10 cellular contexts compared by ENCODE assay signal in the genomic region with DNA sequence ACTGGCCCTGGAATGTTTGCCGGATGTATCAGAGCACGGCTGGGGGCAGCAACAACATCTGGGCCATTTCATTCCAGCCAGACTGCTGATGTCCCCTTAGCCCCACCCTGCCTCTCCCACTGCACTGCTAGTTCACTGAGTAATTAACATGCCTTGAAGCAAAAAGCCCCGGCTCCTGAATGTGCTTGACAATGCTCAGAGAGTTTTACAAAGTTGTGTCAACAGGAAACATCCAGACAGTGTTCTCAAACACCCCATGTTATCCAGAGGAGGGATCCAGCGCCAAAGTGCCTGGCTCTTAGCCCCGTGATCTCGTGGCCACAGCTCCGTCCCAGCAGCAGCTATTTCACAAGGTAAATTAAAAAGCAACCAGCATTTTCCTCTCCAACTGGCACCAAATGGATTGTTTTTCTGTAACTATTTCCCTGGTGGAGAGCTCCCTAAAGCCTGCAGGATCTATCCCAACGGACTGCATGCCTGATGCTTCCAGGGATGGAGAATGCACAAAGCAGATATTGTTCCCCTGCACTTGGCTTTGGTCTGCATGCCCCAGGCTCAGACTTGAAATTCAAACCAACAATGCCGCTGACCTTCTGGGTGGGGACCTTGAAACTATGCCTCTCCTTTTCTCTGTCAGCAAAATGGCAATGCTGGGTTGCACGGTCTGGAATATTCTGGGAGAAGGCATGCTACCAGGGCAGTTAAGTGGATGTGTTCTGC.
A peak's percentile ranks its signal among the peaks of the same experiment; 100 is the strongest.
DNase-seq lines count a peak whose midpoint lies in the region; ATAC-seq lines count a peak whose summit lies in the region.
"Had no signal": no experiment of that assay in that cellular context is flagged by ENCODE, and none has a peak within 500 bp of the region (broad histone marks: within the 10 kb centered on the region; RNA-seq: fewer than 3 reads in every experiment).

No MANE protein-coding gene starts in this region.

- no peak overlapping the region for H2AFZ ChIP-seq in trophoblast cell (ENCODE audit: insufficient read depth, low read length, poor library complexity)

- H3K4me1 ChIP-seq in trophoblast cell (ENCODE audit: control insufficient read depth in 1 of 2, insufficient read depth in 2 of 2, low read length in 2 of 2), result peaks cover 7 to 8% of the 10 kb centered on the region in 2 experiments

- peak overlapping the region; percentile 12 for H3K27ac ChIP-seq in trophoblast cell (ENCODE audit: low read depth, low read length)

- no peak overlapping the region for H3K9ac ChIP-seq in trophoblast cell (ENCODE audit: low read length)

- WGBS in trophoblast cell (ENCODE audit: extremely low coverage, insufficient coverage, insufficient read length), result no CpG with 5 or more reads among the region's 10 CpGs

- no peaks in the 10 kb centered on the region for H3K27me3 ChIP-seq in trophoblast cell (ENCODE audit: insufficient read depth, low read length)

- no peak overlapping the region for H2AK5ac ChIP-seq in trophoblast cell (ENCODE audit: low read length)

- no peak overlapping the region for H2BK12ac ChIP-seq in trophoblast cell (ENCODE audit: low read length)

- H3K4ac ChIP-seq in trophoblast cell (ENCODE audit: low read depth, low read length), result no peak overlapping the region

- H3K18ac ChIP-seq in trophoblast cell (ENCODE audit: low read length), result no peak overlapping the region

- H3K4me2 ChIP-seq in trophoblast cell (ENCODE audit: low read length), result peak overlapping the region; percentile 3

- peaks cover 2% of the 10 kb centered on the region for H3K9me3 ChIP-seq in trophoblast cell (ENCODE audit: insufficient read depth, low read depth, low read length)

- H2BK5ac ChIP-seq in trophoblast cell (ENCODE audit: low read depth, low read length, poor library complexity), result no peak overlapping the region

- no peak overlapping the region for H3K4me3 ChIP-seq in trophoblast cell (ENCODE audit: low read depth, low read length)

- peak; percentile 87 for DNase-seq in Daoy (ENCODE audit: low read depth)
- DNase-seq in amygdala (lab: John Stamatoyannopoulos, UW), result peak in 47 of 56 donors; percentile 9 to 79 (median 48)
- DNase-seq in cardiac septum (ENCODE audit: low spot score), result peak; percentile 78
- DNase-seq in trophoblast cell, result no peak
- DNase-seq in 8988T, result no peak
- DNase-seq in kidney tubule cell (ENCODE audit: low spot score), result no peak
- no peak for DNase-seq in NCI-H2081 treated with DMSO at 0.1 percent for 48 hours (lab: John Stamatoyannopoulos, UW)
- DNase-seq: immature natural killer cell had no signal

- no peaks in the 10 kb centered on the region for H3K36me3 ChIP-seq in trophoblast cell (ENCODE audit: control insufficient read depth in 1 of 2, insufficient read depth in 2 of 2, low read length in 2 of 2)

- no peak overlapping the region for H3K23ac ChIP-seq in trophoblast cell (ENCODE audit: low read length)

- H4K91ac ChIP-seq in trophoblast cell (ENCODE audit: low read depth, low read length), result no peak overlapping the region

- H3K14ac ChIP-seq in trophoblast cell (ENCODE audit: low read length), result no peak overlapping the region

- H4K8ac ChIP-seq in trophoblast cell (ENCODE audit: low read depth, low read length), result no peak overlapping the region

- H2BK120ac ChIP-seq in trophoblast cell (ENCODE audit: insufficient read depth, low read length, poor library complexity), result no peak overlapping the region

- ATAC-seq in HG03139 (IDR thresholded peaks at IDR 0.05; ENCODE audit: unreplicated experiment), result no peak
- ATAC-seq: Panc1 had no signal

- H4K12ac ChIP-seq in trophoblast cell (ENCODE audit: low read depth, low read length), result no peak overlapping the region

- no peaks in the 10 kb centered on the region for H3K79me1 ChIP-seq in trophoblast cell (ENCODE audit: low read length)

- intact Hi-C loops in cardiac septum (cut with DNase I), result no loop called here

- no peaks in the 10 kb centered on the region for H3K79me2 ChIP-seq in trophoblast cell (ENCODE audit: control insufficient read depth, insufficient read depth, low read length, poor library complexity)

Comparison
In these comparisons a context has a peak if more than half of its experiments do, and no peak if none do; other contexts are left out.
1. DNase-seq: peak in Daoy (single experiment), amygdala (47 of 56) and cardiac septum (single experiment); none in trophoblast cell (0 of 2), 8988T (single experiment), kidney tubule cell (single experiment) and NCI-H2081 treated with DMSO at 0.1 percent for 48 hours (single experiment).